29 cellular contexts compared by ENCODE assay signal in genomic region chr12:128178551-128178950, GRCh38.
"Had no signal": no experiment of that assay in that cellular context is flagged by ENCODE, and none has a peak within 500 bp of the region (broad histone marks: within the 10 kb centered on the region; RNA-seq: fewer than 3 reads in every experiment).

No MANE protein-coding gene starts in this region.

- H3K27ac Mint-ChIP-seq: activated CD8-positive, alpha-beta memory T cell treated with anti-CD3 and anti-CD28 coated beads, Interleukin-2, amount 10 ng/mL, durations not matched to agents 7 days and 5 days; activated naive CD4-positive, alpha-beta T cell treated with anti-CD3 and anti-CD28 coated beads, Interleukin-2, amount 50 U/mL, for 24 hours; activated T-cell treated with anti-CD3 and anti-CD28 coated beads, Interleukin-2, amount 50 U/mL, for 24 hours; activated T-helper 1 cell treated with anti-CD3 and anti-CD28 coated beads, Interleukin-12 subunit alpha, Interleukin-12 subunit beta, Interleukin-2, Interleukin-4 antibody, amounts not matched to agents 30 ng/mL and 10 ng/mL and 1 ng/mL, durations not matched to agents 14 hours and 24 hours and 36 hours; T-helper 17 cell; WTC11 had no signal

- H3K36me3 ChIP-seq: brain microvascular endothelial cell, cardiac muscle cell, MG63 had no signal

- H3K27me3 Mint-ChIP-seq: activated CD8-positive, alpha-beta memory T cell treated with anti-CD3 and anti-CD28 coated beads, Interleukin-2, amount 10 ng/mL, durations not matched to agents 7 days and 5 days; activated naive CD4-positive, alpha-beta T cell treated with anti-CD3 and anti-CD28 coated beads, Interleukin-2, amount 50 U/mL, for 24 hours; activated T-cell treated with anti-CD3 and anti-CD28 coated beads, Interleukin-2, amount 50 U/mL, for 24 hours; T-helper 17 cell had no signal

- H3K4me1 Mint-ChIP-seq: activated CD8-positive, alpha-beta memory T cell treated with anti-CD3 and anti-CD28 coated beads, Interleukin-2, amount 10 ng/mL, durations not matched to agents 7 days and 5 days; activated naive CD4-positive, alpha-beta T cell treated with anti-CD3 and anti-CD28 coated beads, Interleukin-2, amount 50 U/mL, for 24 hours; T-helper 17 cell; WTC11 had no signal

- H3K27ac ChIP-seq: brain microvascular endothelial cell, cardiac muscle cell, KMS-11, RWPE1 had no signal

- ATAC-seq: activated CD8-positive, alpha-beta memory T cell treated with anti-CD3 and anti-CD28 coated beads, Interleukin-2, amount 10 ng/mL, durations not matched to agents 7 days and 5 days; Panc1; T-helper 17 cell; WTC11 had no signal

- H3K4me3 ChIP-seq: cardiac muscle cell, MG63 had no signal

- DNase-seq: activated CD4-positive, alpha-beta T cell treated with anti-CD3 and anti-CD28 coated beads for 48 hours; activated CD4-positive, alpha-beta T cell treated with anti-CD3 and anti-CD28 coated beads, Interleukin-2, amount 50 U/mL, for 48 hours; activated CD4-positive, CD25-positive, alpha-beta regulatory T cell treated with anti-CD3 and anti-CD28 coated beads, Interleukin-2, amount 50 U/mL, for 72 hours; activated CD8-positive, alpha-beta memory T cell treated with anti-CD3 and anti-CD28 coated beads, Interleukin-2, amount 10 ng/mL, durations not matched to agents 7 days and 5 days; activated effector memory CD4-positive, alpha-beta T cell treated with Interleukin-2 at 50 U/mL for 16 hours; activated naive CD4-positive, alpha-beta T cell; activated T-cell treated with anti-CD3 and anti-CD28 coated beads, Interleukin-2, amount 50 U/mL, for 24 hours; amygdala; brain microvascular endothelial cell; MV-4-11; NCI-H1092 treated with DMSO at 0.1 percent for 48 hours; NCI-H1417 treated with DMSO at 0.1 percent for 48 hours; NCI-H1694; NCI-H2029 treated with DMSO at 0.1 percent for 48 hours; NCI-H345; NCI-H510A; NCI-H526 treated with DMSO at 0.1 percent for 48 hours; NCI-H82; SHP77; T-helper 17 cell; T-helper 9 cell had no signal

- H3K27me3 ChIP-seq: brain microvascular endothelial cell, cardiac muscle cell, MG63 had no signal

- H3K9me3 ChIP-seq: MG63 had no signal

- H3K36me3 Mint-ChIP-seq: activated CD8-positive, alpha-beta memory T cell treated with anti-CD3 and anti-CD28 coated beads, Interleukin-2, amount 10 ng/mL, durations not matched to agents 7 days and 5 days; activated naive CD4-positive, alpha-beta T cell treated with anti-CD3 and anti-CD28 coated beads, Interleukin-2, amount 50 U/mL, for 24 hours had no signal

- H3K4me3 Mint-ChIP-seq: activated CD8-positive, alpha-beta memory T cell treated with anti-CD3 and anti-CD28 coated beads, Interleukin-2, amount 10 ng/mL, durations not matched to agents 7 days and 5 days; activated naive CD4-positive, alpha-beta T cell treated with anti-CD3 and anti-CD28 coated beads, Interleukin-2, amount 50 U/mL, for 24 hours; activated T-cell treated with anti-CD3 and anti-CD28 coated beads, Interleukin-2, amount 50 U/mL, for 24 hours; activated T-helper 1 cell treated with anti-CD3 and anti-CD28 coated beads, Interleukin-12 subunit alpha, Interleukin-12 subunit beta, Interleukin-2, Interleukin-4 antibody, amounts not matched to agents 30 ng/mL and 10 ng/mL and 1 ng/mL, durations not matched to agents 14 hours and 24 hours and 36 hours; T-helper 17 cell; WTC11 had no signal
